Comparison of ENCODE assay signal across 8 cellular contexts in genomic region chr16:85056211-85056748, GRCh38. TPM values are rescaled to one million over a fixed set of nuclear protein-coding genes. Genes with fewer than 3 reads are reported as not detected.
DNase-seq lines count a peak whose midpoint lies in the region; ATAC-seq, FAIRE-seq and TF ChIP-seq lines count a peak whose summit lies in the region.

No MANE protein-coding gene starts in this region.

- no peaks in the 10 kb centered on the region for H3K36me3 ChIP-seq in astrocyte (ENCODE audit: insufficient read depth, low read length)
- H3K36me3 ChIP-seq in left lung: peaks cover 0 to 12% of the 10 kb centered on the region in 2 donors
- no peaks in the 10 kb centered on the region for H3K36me3 ChIP-seq in upper lobe of left lung

- H3K9me3 ChIP-seq in astrocyte (ENCODE audit: insufficient read depth, low read depth, low read length): no peaks in the 10 kb centered on the region
- no peaks in the 10 kb centered on the region for H3K9me3 ChIP-seq in left lung
- H3K9me3 ChIP-seq in upper lobe of left lung: no peaks in the 10 kb centered on the region

- 72 to 73% methylated on average over 16 of the region's 16 CpGs for WGBS in upper lobe of left lung, 2 donors

- peak overlapping the region; percentile 5 for H2AFZ ChIP-seq in astrocyte (ENCODE audit: low read depth, low read length)

- H4K20me1 ChIP-seq in astrocyte (ENCODE audit: insufficient read depth, low read length): peaks cover 25% of the 10 kb centered on the region

- ATAC-seq in left lung: peak; percentile 69
- ATAC-seq in upper lobe of left lung (ENCODE audit: low FRiP score in 2 of 2): peak; percentile 63 to 74
- ATAC-seq in GM18870 (IDR thresholded peaks at IDR 0.05; ENCODE audit: unreplicated experiment): no peak

- FAIRE-seq in astrocyte (lab: Jason Lieb, UNC): no peak

- H3K27ac ChIP-seq in astrocyte (ENCODE audit: low read depth, low read length): no peak overlapping the region
- peak overlapping the region in 1 of 2 donors; percentile 88 for H3K27ac ChIP-seq in left lung
- H3K27ac ChIP-seq in upper lobe of left lung: peak overlapping the region; percentile 72 to 91 (median 86)

- peaks cover 32% of the 10 kb centered on the region for H3K4me1 Mint-ChIP-seq in activated naive CD4-positive, alpha-beta T cell treated with anti-CD3 and anti-CD28 coated beads, Interleukin-2, amount 50 U/mL, for 24 hours
- H3K4me1 Mint-ChIP-seq in astrocyte (ENCODE audit: low read depth, unreplicated experiment): peaks cover 8% of the 10 kb centered on the region

- no peaks in the 10 kb centered on the region for H3K36me3 Mint-ChIP-seq in activated naive CD4-positive, alpha-beta T cell treated with anti-CD3 and anti-CD28 coated beads, Interleukin-2, amount 50 U/mL, for 24 hours
- H3K36me3 Mint-ChIP-seq in astrocyte (ENCODE audit: low read depth, unreplicated experiment): peaks cover 1% of the 10 kb centered on the region

- no peaks in the 10 kb centered on the region for H3K9me3 Mint-ChIP-seq in activated naive CD4-positive, alpha-beta T cell treated with anti-CD3 and anti-CD28 coated beads, Interleukin-2, amount 50 U/mL, for 24 hours
- H3K9me3 Mint-ChIP-seq in astrocyte (ENCODE audit: unreplicated experiment): peaks cover 2% of the 10 kb centered on the region

- no peak for TF ChIP-seq POLR2A in upper lobe of left lung (IDR thresholded peaks at IDR 0.05)

- H3K4me2 ChIP-seq in astrocyte (ENCODE audit: low read length): peak overlapping the region; percentile 82

- no peaks in the 10 kb centered on the region for H3K79me2 ChIP-seq in astrocyte (ENCODE audit: insufficient read depth, low read length)

- H3K4me1 ChIP-seq in astrocyte (ENCODE audit: insufficient read depth, low read length) (peaks cover 13% of the 10 kb centered on the region), left lung (peaks cover 17 to 58% of the 10 kb centered on the region in 2 donors), upper lobe of left lung (peaks cover 27 to 34% (median 29%) of the 10 kb centered on the region in 4 donors)

- peak; percentile 8 for TF ChIP-seq CTCF in astrocyte (IDR thresholded peaks at IDR 0.05; ENCODE audit: insufficient read depth, low read depth, low read length)
- no peak for TF ChIP-seq CTCF in left lung (IDR thresholded peaks at IDR 0.05)
- peak in 2 of 6 experiments; percentile 29 to 41 for TF ChIP-seq CTCF in upper lobe of left lung (IDR thresholded peaks at IDR 0.05)

- H3K27me3 ChIP-seq in astrocyte (ENCODE audit: insufficient read depth, low read length): no peaks in the 10 kb centered on the region
- no peaks in the 10 kb centered on the region for H3K27me3 ChIP-seq in left lung
- H3K27me3 ChIP-seq in upper lobe of left lung: no peaks in the 10 kb centered on the region

- no peak for TF ChIP-seq EP300 in upper lobe of left lung (IDR thresholded peaks at IDR 0.05)

- intact Hi-C loops in left lung (cut with DNase I): no loop called here

- H3K4me3 Mint-ChIP-seq in activated naive CD4-positive, alpha-beta T cell treated with anti-CD3 and anti-CD28 coated beads, Interleukin-2, amount 50 U/mL, for 24 hours: peak overlapping the region; percentile 79
- no peak overlapping the region for H3K4me3 Mint-ChIP-seq in astrocyte (ENCODE audit: unreplicated experiment)

- H3K4me3 ChIP-seq in astrocyte (ENCODE audit: insufficient read depth, low read depth, low read length): peak overlapping the region; percentile 14
- no peak overlapping the region for H3K4me3 ChIP-seq in left lung
- peak overlapping the region in 2 of 4 donors; percentile 23 to 37 for H3K4me3 ChIP-seq in upper lobe of left lung

- peak overlapping the region; percentile 39 for H3K9ac ChIP-seq in astrocyte (ENCODE audit: low read length)

- no peak for DNase-seq in activated naive CD4-positive, alpha-beta T cell treated with anti-CD3 and anti-CD28 coated beads, Interleukin-2, amount 50 U/mL, for 16 hours
- DNase-seq in astrocyte (ENCODE audit: low read depth): peak; percentile 20
- no peak for DNase-seq in left lung
- no peak for DNase-seq in upper lobe of left lung
- no peak for DNase-seq in stimulated activated CD4-positive, alpha-beta T cell treated with anti-CD3 and anti-CD28 coated beads, Interleukin-4, amount 100 ng/mL, for 4 hours
- no peak for DNase-seq in NCI-H2171 (lab: John Stamatoyannopoulos, UW)

- H3K27ac Mint-ChIP-seq in activated naive CD4-positive, alpha-beta T cell treated with anti-CD3 and anti-CD28 coated beads, Interleukin-2, amount 50 U/mL, for 24 hours: peak overlapping the region; percentile 87
- H3K27ac Mint-ChIP-seq in astrocyte (ENCODE audit: unreplicated experiment): no peak overlapping the region

- no peaks in the 10 kb centered on the region for H3K27me3 Mint-ChIP-seq in activated naive CD4-positive, alpha-beta T cell treated with anti-CD3 and anti-CD28 coated beads, Interleukin-2, amount 50 U/mL, for 24 hours
- H3K27me3 Mint-ChIP-seq in astrocyte (ENCODE audit: low read depth, unreplicated experiment): peaks cover 7% of the 10 kb centered on the region

RNA-seq across cellular contexts. Expression of gene KIAA0513, which starts 28.7 kb away (rescaled TPM):
- total RNA-seq in astrocyte (6.2 and 7.5 TPM in 2 replicates), left lung (10 to 100 TPM; 22.6 to 31.7 TPM), upper lobe of left lung (10 to 100 TPM; 21.6 to 77.5 (median 37.9) TPM)

RNA-seq across cellular contexts. Expression of gene ZDHHC7, which starts 44.9 kb away (rescaled TPM):
- 56.2 and 59.2 TPM in 2 replicates for total RNA-seq in astrocyte
- total RNA-seq in left lung: 10 to 100 TPM; 69.8 to 82.3 TPM
- total RNA-seq in upper lobe of left lung: 100 to 1,000 TPM in 1 of 6 donors, 10 to 100 TPM in 5; 77.4 to 112 (median 92.7) TPM

RNA-seq across cellular contexts. Expression of gene CIBAR2, which starts 56.0 kb away (rescaled TPM):
- total RNA-seq in astrocyte (not detected in 2 replicates), left lung (1 to 10 TPM in 1 of 2 donors, under 1 TPM in 1; 0.29 to 9.6 TPM), upper lobe of left lung (10 to 100 TPM in 3 of 6 donors, 1 to 10 TPM in 2, under 1 TPM in 1; 0.40 to 35.6 (median 9.9) TPM)
